ENCODE assay signal across 19 cellular contexts in genomic region chrX:21700967-21701366, GRCh38. TPM values are rescaled to one million over a fixed set of nuclear protein-coding genes. Genes with fewer than 3 reads are reported as not detected.
"Had no signal": no experiment of that assay in that cellular context is flagged by ENCODE, and none has a peak within 500 bp of the region (broad histone marks: within the 10 kb centered on the region; RNA-seq: fewer than 3 reads in every experiment).

No MANE protein-coding gene starts in this region.

- DNase-seq: activated CD4-positive, alpha-beta T cell treated with anti-CD3 and anti-CD28 coated beads for 1 hour; activated gamma-delta T cell treated with Interleukin-2 at 50 U/mL for 16 hours; activated T-cell treated with anti-CD3 and anti-CD28 coated beads, Interleukin-2, amount 50 U/mL, for 1 hour; anterior cingulate cortex; effector CD4-positive, alpha-beta T cell; erythroblast; foreskin melanocyte; glutamatergic neuron; hippocampal formation; left ventricle myocardium superior; spleen; stimulated activated CD4-positive, alpha-beta T cell treated with anti-CD3 and anti-CD28 coated beads, Interleukin-4, amount 100 ng/mL, for 24 hours; stimulated activated naive CD4-positive, alpha-beta T cell treated with Interleukin-2 at 50 U/mL for 16 hours; T-helper 1 cell had no signal

- H3K27me3 ChIP-seq: neutrophil, spleen had no signal

- H3K9me3 ChIP-seq: neutrophil, spleen, thoracic aorta had no signal

- H3K27ac ChIP-seq: neutrophil, parathyroid adenoma, spleen, thoracic aorta had no signal

- ATAC-seq: left ventricle myocardium superior; natural killer cell treated with Interleukin-12 subunit alpha and Interleukin-12 subunit beta and Interleukin-15 and Interleukin-18, amount 100 ng/mL, for 72 hours had no signal

- H3K36me3 ChIP-seq: neutrophil, spleen, thoracic aorta had no signal

- H3K9ac ChIP-seq: parathyroid adenoma had no signal

- H3K4me3 ChIP-seq: spleen, thoracic aorta had no signal

- H3K4me1 ChIP-seq: parathyroid adenoma, spleen had no signal

RNA-seq across cellular contexts. Expression of gene KLHL34, which starts 42.8 kb away (rescaled TPM):
- total RNA-seq: natural killer cell treated with Interleukin-12 subunit alpha and Interleukin-12 subunit beta and Interleukin-15 and Interleukin-18, amount 100 ng/mL, for 72 hours; renal cortical epithelial cell; thoracic aorta had no signal

RNA-seq across cellular contexts. Expression of gene SMPX, which starts 56.9 kb away (rescaled TPM):
- total RNA-seq: natural killer cell treated with Interleukin-12 subunit alpha and Interleukin-12 subunit beta and Interleukin-15 and Interleukin-18, amount 100 ng/mL, for 72 hours; renal cortical epithelial cell; spleen had no signal
